ENCODE assay signal across 19 cellular contexts in the genomic region with DNA sequence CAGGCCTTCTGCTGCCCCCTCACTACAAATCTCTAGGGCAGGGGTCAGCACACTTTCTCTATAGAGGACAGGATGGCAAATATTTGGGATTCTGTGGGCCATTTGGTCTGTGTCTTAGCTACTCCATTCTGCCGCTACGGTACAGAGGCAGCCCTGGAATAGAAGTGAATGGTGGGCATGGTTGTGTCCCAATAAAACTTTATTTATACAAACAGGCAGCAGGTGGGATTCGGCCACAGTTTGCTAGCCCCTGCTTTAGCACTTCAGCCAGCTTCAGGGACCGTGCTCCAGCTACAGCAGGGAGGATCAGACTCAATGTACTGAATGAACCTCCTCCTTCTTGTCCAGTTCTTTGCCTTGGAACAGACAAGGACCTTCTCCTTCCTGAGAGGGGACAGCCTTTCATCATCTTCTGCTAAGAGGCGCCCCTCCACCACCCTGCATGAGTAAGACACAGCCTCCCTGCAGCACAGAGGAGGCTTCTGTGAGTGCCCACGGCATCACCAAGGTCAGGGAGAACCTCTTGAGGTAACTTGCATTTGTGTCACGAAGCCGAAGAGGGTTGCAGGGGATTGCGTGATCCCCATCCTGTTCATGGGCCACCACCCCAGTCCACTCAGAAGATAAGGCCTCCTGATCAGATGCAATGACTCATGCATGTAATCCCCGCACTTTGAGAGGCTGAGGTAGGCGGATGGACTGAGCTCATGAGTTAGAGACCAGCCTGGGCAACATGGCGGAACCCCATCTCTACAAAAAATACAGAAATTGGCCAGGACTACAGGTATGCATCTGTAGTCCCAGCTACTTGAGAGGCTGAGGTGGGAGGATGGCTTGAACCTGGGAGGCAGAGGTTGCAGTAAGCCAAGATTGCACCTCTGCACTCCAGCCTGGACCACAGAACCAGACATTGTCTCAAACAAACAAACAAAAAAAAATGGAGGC. TPM values are rescaled to one million over a fixed set of nuclear protein-coding genes. Genes with fewer than 3 reads are reported as not detected.
A peak's percentile ranks its signal among the peaks of the same experiment; 100 is the strongest.
DNase-seq lines count a peak whose midpoint lies in the region; ATAC-seq and TF ChIP-seq lines count a peak whose summit lies in the region.
"Had no signal": no experiment of that assay in that cellular context is flagged by ENCODE, and none has a peak within 500 bp of the region (broad histone marks: within the 10 kb centered on the region; RNA-seq: fewer than 3 reads in every experiment).

No MANE protein-coding gene starts in this region.

- H3K9me3 ChIP-seq in MM.1S (replicated peaks; ENCODE audit: insufficient read depth, low read length) (no peaks in the 10 kb centered on the region), gastrocnemius medialis (no peaks in the 10 kb centered on the region)
- H3K9me3 ChIP-seq: heart right ventricle had no signal

- H3K4me1 ChIP-seq in MM.1S (ENCODE audit: low read length) (peaks cover 46% of the 10 kb centered on the region), gastrocnemius medialis (peaks cover 17 to 25% of the 10 kb centered on the region in 2 donors), GM23338 (ENCODE audit: insufficient read depth) (peaks cover 7% of the 10 kb centered on the region; the same call in 1 of the 2 replicates)

- H3K36me3 ChIP-seq in MM.1S (replicated peaks; ENCODE audit: insufficient read depth, low read length) (no peaks in the 10 kb centered on the region; the same call in 1 of the 2 replicates), gastrocnemius medialis (peaks cover 0 to 49% of the 10 kb centered on the region in 2 donors), GM23338 (ENCODE audit: insufficient read depth) (peaks cover 9% of the 10 kb centered on the region; the same call in 1 of the 2 replicates)

- intact Hi-C loops in CD14-positive monocyte (cut with micrococcal nuclease) (no loop called here), gastrocnemius medialis (cut with DNase I; ENCODE audit: low total_unique reads) (no loop called here)

- no peaks in the 10 kb centered on the region for H3K9me2 ChIP-seq in MM.1S (replicated peaks; ENCODE audit: insufficient read depth, low read length)
- H3K9me2 ChIP-seq in GM23338 (ENCODE audit: insufficient read depth) = no peaks in the 10 kb centered on the region

- H3K36me3 Mint-ChIP-seq in CD14-positive monocyte (peaks cover 55 to 57% of the 10 kb centered on the region in 2 donors), nephron progenitor cell (ENCODE audit: low read depth) (peaks cover 58% of the 10 kb centered on the region), GM23338 (ENCODE audit: low read depth) (peaks cover 51% of the 10 kb centered on the region)

- no peaks in the 10 kb centered on the region for H3K27me3 ChIP-seq in MM.1S (replicated peaks; ENCODE audit: insufficient read depth, low read length)
- no peaks in the 10 kb centered on the region for H3K27me3 ChIP-seq in gastrocnemius medialis
- no peaks in the 10 kb centered on the region for H3K27me3 ChIP-seq in GM23338 (ENCODE audit: insufficient read depth)
- H3K27me3 ChIP-seq: heart right ventricle had no signal

- peak overlapping the region; percentile 95 for H3K27ac ChIP-seq in MM.1S (ENCODE audit: low read length)
- H3K27ac ChIP-seq in gastrocnemius medialis = no peak overlapping the region
- H3K27ac ChIP-seq in GM23338 (ENCODE audit: low read depth) = no peak overlapping the region
- H3K27ac ChIP-seq: WERI-Rb-1 had no signal

- H3K79me2 ChIP-seq in MM.1S (ENCODE audit: low read length) = peaks cover 61% of the 10 kb centered on the region
- peaks cover 30% of the 10 kb centered on the region for H3K79me2 ChIP-seq in GM23338 (replicated peaks; ENCODE audit: insufficient read depth)

- H3F3A ChIP-seq in MM.1S (ENCODE audit: insufficient read depth, low read length) = peaks cover 26% of the 10 kb centered on the region
- H3F3A ChIP-seq in GM23338 (replicated peaks; ENCODE audit: low read depth) = peaks cover 4% of the 10 kb centered on the region; the same call in 1 of the 2 replicates

- DNase-seq in CD14-positive monocyte (ENCODE audit: low spot score) = no peak
- DNase-seq in MM.1S = no peak
- peak; percentile 10 for DNase-seq in choroid plexus epithelial cell (ENCODE audit: low read depth)
- DNase-seq in nephron progenitor cell = no peak
- DNase-seq in gastrocnemius medialis = no peak
- DNase-seq in GM23338 (ENCODE audit: low spot score) = no peak
- DNase-seq in NCI-H226 = no peak
- DNase-seq: ACHN; activated CD8-positive, alpha-beta memory T cell treated with anti-CD3 and anti-CD28 coated beads for 24 hours; aorta; heart right ventricle; KBM-7; kidney; NCI-H1694; NCI-H446 treated with DMSO at 0.1 percent for 48 hours; SW 1271; WERI-Rb-1 had no signal

- H2AFZ ChIP-seq in MM.1S (ENCODE audit: low read length) = no peak overlapping the region
- no peak overlapping the region for H2AFZ ChIP-seq in GM23338

- H3K4me2 ChIP-seq in MM.1S (ENCODE audit: low read depth, low read length) = peak overlapping the region; percentile 87
- no peak overlapping the region for H3K4me2 ChIP-seq in GM23338

- peaks cover 0 to 5% (median 0%) of the 10 kb centered on the region in 7 donors for H3K9me3 Mint-ChIP-seq in CD14-positive monocyte
- H3K9me3 Mint-ChIP-seq in nephron progenitor cell = no peaks in the 10 kb centered on the region
- H3K9me3 Mint-ChIP-seq in GM23338 = no peaks in the 10 kb centered on the region

- H3K4me3 ChIP-seq in MM.1S (ENCODE audit: low read length) = peak overlapping the region; percentile 42
- no peak overlapping the region for H3K4me3 ChIP-seq in choroid plexus epithelial cell (ENCODE audit: low read depth, low read length)
- no peak overlapping the region for H3K4me3 ChIP-seq in gastrocnemius medialis
- H3K4me3 ChIP-seq in GM23338 = no peak overlapping the region
- H3K4me3 ChIP-seq: heart right ventricle had no signal

- TF ChIP-seq POLR2A in gastrocnemius medialis (IDR thresholded peaks at IDR 0.05) = no peak

- H3K9ac ChIP-seq in MM.1S (ENCODE audit: low read length) = peak overlapping the region; percentile 42; the same call in 1 of the 2 replicates

- TF ChIP-seq CTCF in CD14-positive monocyte (IDR thresholded peaks at IDR 0.05) = no peak
- no peak for TF ChIP-seq CTCF in MM.1S (IDR thresholded peaks at IDR 0.05; ENCODE audit: low read length)
- TF ChIP-seq CTCF in choroid plexus epithelial cell (conservative IDR thresholded peaks at IDR 0.05; ENCODE audit: low read depth, low read length) = no peak
- no peak for TF ChIP-seq CTCF in nephron progenitor cell (IDR thresholded peaks at IDR 0.05)
- TF ChIP-seq CTCF in gastrocnemius medialis (IDR thresholded peaks at IDR 0.05 in 4 of 5, conservative IDR thresholded peaks at IDR 0.05 in 1 of 5) = no peak
- TF ChIP-seq CTCF in GM23338 (conservative IDR thresholded peaks at IDR 0.05; ENCODE audit: low read depth in 2 of 2) = no peak

- ATAC-seq in gastrocnemius medialis (no peak), GM23338 (no peak), HG02798 (IDR thresholded peaks at IDR 0.05; ENCODE audit: poor library complexity, unreplicated experiment) (no peak)
- ATAC-seq: heart right ventricle, Panc1 had no signal

- in situ Hi-C loops in gastrocnemius medialis (cut with MboI; ENCODE audit: low sequenced_read_pairs in 4 of 4) = no loop called here

- H3K4me1 Mint-ChIP-seq in CD14-positive monocyte (peaks cover 41% of the 10 kb centered on the region), nephron progenitor cell (peaks cover 29% of the 10 kb centered on the region), GM23338 (peaks cover 13% of the 10 kb centered on the region)

- H3K27me3 Mint-ChIP-seq in CD14-positive monocyte (ENCODE audit: low read depth in 3 of 3) (no peaks in the 10 kb centered on the region), nephron progenitor cell (ENCODE audit: low read depth, poor library complexity) (no peaks in the 10 kb centered on the region), GM23338 (ENCODE audit: insufficient read depth, low read depth, poor library complexity) (peaks cover 5% of the 10 kb centered on the region)

- no peaks in the 10 kb centered on the region for H4K20me1 ChIP-seq in MM.1S (ENCODE audit: insufficient read depth, low read length)
- H4K20me1 ChIP-seq in GM23338 (replicated peaks; ENCODE audit: insufficient read depth) = no peaks in the 10 kb centered on the region; the same call in none of the 2 replicates

- H3K27ac Mint-ChIP-seq in CD14-positive monocyte (peak overlapping the region; percentile 41 to 87 (median 83)), nephron progenitor cell (peak overlapping the region; percentile 72), GM23338 (no peak overlapping the region)

- H3K4me3 Mint-ChIP-seq in CD14-positive monocyte = no peak overlapping the region
- no peak overlapping the region for H3K4me3 Mint-ChIP-seq in nephron progenitor cell
- no peak overlapping the region for H3K4me3 Mint-ChIP-seq in GM23338

RNA-seq across cellular contexts. Expression of gene C11orf24, which starts 4.6 kb away (rescaled TPM):
- 10 to 100 TPM in 1 of 2 donors, 1 to 10 TPM in 1; 9.5 to 12.6 TPM for polyA plus RNA-seq in CD14-positive monocyte
- 10 to 100 TPM in 2 of 4 donors, 1 to 10 TPM in 2; 8.1 to 19.3 (median 10.6) TPM for total RNA-seq in gastrocnemius medialis
- 45.2 and 57.5 TPM in 2 replicates for total RNA-seq in GM23338 (2014; rRNA removed; shearing (Covaris generic))
- 49.8 and 50.7 TPM in 2 replicates for polyA plus RNA-seq in GM23338 (2016; fragmentation: Nextera tagmentation; extraction: Ambion mirVana)

RNA-seq across cellular contexts. Expression of gene LRP5, which starts 45.2 kb away (rescaled TPM):
- polyA plus RNA-seq in CD14-positive monocyte (under 1 TPM in 1 of 2 donors, not detected in 1; 0.23 TPM), GM23338 (2016; fragmentation: Nextera tagmentation; extraction: Ambion mirVana) (26.9 and 38.3 TPM in 2 replicates)
- total RNA-seq in gastrocnemius medialis = 10 to 100 TPM in 2 of 4 donors, 1 to 10 TPM in 2; 3.7 to 12.3 (median 8.1) TPM
- total RNA-seq in GM23338 (2014; rRNA removed; shearing (Covaris generic)) = 35.1 and 51.1 TPM in 2 replicates

RNA-seq across cellular contexts. Expression of gene KMT5B, which starts 54.1 kb away (rescaled TPM):
- polyA plus RNA-seq in CD14-positive monocyte (10 to 100 TPM; 12.2 to 22.0 TPM), GM23338 (2016; fragmentation: Nextera tagmentation; extraction: Ambion mirVana) (20.5 and 26.4 TPM in 2 replicates)
- 10 to 100 TPM; 17.3 to 21.0 (median 19.2) TPM for total RNA-seq in gastrocnemius medialis
- 31.0 and 39.1 TPM in 2 replicates for total RNA-seq in GM23338 (2014; rRNA removed; shearing (Covaris generic))
